24 cellular contexts compared by ENCODE assay signal in genomic region chr6:19715166-19715558, GRCh38.
DNase-seq lines count a peak whose midpoint lies in the region; ATAC-seq, FAIRE-seq and TF ChIP-seq lines count a peak whose summit lies in the region.
"Had no signal": no experiment of that assay in that cellular context is flagged by ENCODE, and none has a peak within 500 bp of the region (broad histone marks: within the 10 kb centered on the region; RNA-seq: fewer than 3 reads in every experiment).

No MANE protein-coding gene starts in this region.

- H3K9ac ChIP-seq in astrocyte (ENCODE audit: low read length), result no peak overlapping the region

- TF ChIP-seq CTCF in astrocyte (IDR thresholded peaks at IDR 0.05; ENCODE audit: insufficient read depth, low read depth, low read length) (no peak), vagina (IDR thresholded peaks at IDR 0.05) (no peak)

- H3K36me3 ChIP-seq in astrocyte (ENCODE audit: insufficient read depth, low read length) (no peaks in the 10 kb centered on the region), vagina (no peaks in the 10 kb centered on the region)
- H3K36me3 ChIP-seq: ascending aorta, heart left ventricle, lower lobe of right lung, MG63, ovary, sigmoid colon had no signal

- intact Hi-C loops in vagina (cut with DNase I), result no loop called here

- no peak for TF ChIP-seq POLR2A in vagina (IDR thresholded peaks at IDR 0.05)

- H2AFZ ChIP-seq in astrocyte (ENCODE audit: low read depth, low read length), result no peak overlapping the region
- H2AFZ ChIP-seq: PC-9 had no signal

- FAIRE-seq in astrocyte (lab: Jason Lieb, UNC), result no peak

- H4K20me1 ChIP-seq in astrocyte (ENCODE audit: insufficient read depth, low read length), result no peaks in the 10 kb centered on the region

- H3K4me1 ChIP-seq in astrocyte (ENCODE audit: insufficient read depth, low read length) (peaks cover 24% of the 10 kb centered on the region), vagina (peaks cover 9% of the 10 kb centered on the region)
- H3K4me1 ChIP-seq: heart left ventricle, lower lobe of right lung had no signal

- H3K79me2 ChIP-seq in astrocyte (ENCODE audit: insufficient read depth, low read length), result no peaks in the 10 kb centered on the region

- H3K4me2 ChIP-seq in astrocyte (ENCODE audit: low read length), result peak overlapping the region; percentile 7
- H3K4me2 ChIP-seq: PC-9 had no signal

- H3K27me3 Mint-ChIP-seq in astrocyte (ENCODE audit: low read depth, unreplicated experiment), result no peaks in the 10 kb centered on the region
- H3K27me3 Mint-ChIP-seq: activated naive CD4-positive, alpha-beta T cell treated with anti-CD3 and anti-CD28 coated beads, Interleukin-2, amount 10 ng/mL, durations not matched to agents 7 days and 5 days; activated T-cell treated with anti-CD3 and anti-CD28 coated beads, Interleukin-2, amount 50 U/mL, for 24 hours; CD4-positive, alpha-beta memory T cell; stimulated activated naive B cell treated with anti-CD40 and anti-IgM and Interleukin-4, amounts not matched to agents 10 μg/mL and 1 μg/mL and 100 μg/mL, for 72 hours had no signal

- H3K4me1 Mint-ChIP-seq in astrocyte (ENCODE audit: low read depth, unreplicated experiment), result peaks cover 31% of the 10 kb centered on the region
- H3K4me1 Mint-ChIP-seq: activated naive CD4-positive, alpha-beta T cell treated with anti-CD3 and anti-CD28 coated beads, Interleukin-2, amount 10 ng/mL, durations not matched to agents 7 days and 5 days; CD4-positive, alpha-beta memory T cell; stimulated activated naive B cell treated with anti-CD40 and anti-IgM and Interleukin-4, amounts not matched to agents 10 μg/mL and 1 μg/mL and 100 μg/mL, for 72 hours had no signal

- in situ Hi-C loops in KBM-7 (cut with MboI; ENCODE audit: low pct_unique_long_range_greater_than_20kb, low sequenced_read_pairs), result no loop called here

- ATAC-seq in GM21723 (IDR thresholded peaks at IDR 0.05; ENCODE audit: unreplicated experiment), result no peak
- ATAC-seq: activated CD8-positive, alpha-beta T cell treated with anti-CD3 and anti-CD28 coated beads, Interleukin-2, amount 10 ng/mL, durations not matched to agents 7 days and 5 days; heart left ventricle; lower lobe of right lung; stimulated activated naive B cell treated with anti-CD40 and anti-IgM and Interleukin-4, amounts not matched to agents 10 μg/mL and 1 μg/mL and 100 μg/mL, for 72 hours had no signal

- H3K36me3 Mint-ChIP-seq in astrocyte (ENCODE audit: low read depth, unreplicated experiment), result no peaks in the 10 kb centered on the region
- H3K36me3 Mint-ChIP-seq: activated naive CD4-positive, alpha-beta T cell treated with anti-CD3 and anti-CD28 coated beads, Interleukin-2, amount 10 ng/mL, durations not matched to agents 7 days and 5 days; CD4-positive, alpha-beta memory T cell; stimulated activated naive B cell treated with anti-CD40 and anti-IgM and Interleukin-4, amounts not matched to agents 10 μg/mL and 1 μg/mL and 100 μg/mL, for 72 hours had no signal

- H3K27ac ChIP-seq in astrocyte (ENCODE audit: low read depth, low read length) (no peak overlapping the region), vagina (no peak overlapping the region)
- H3K27ac ChIP-seq: ascending aorta, lower lobe of right lung, ovary, PC-9, sigmoid colon had no signal

- H3K9me3 ChIP-seq in astrocyte (ENCODE audit: insufficient read depth, low read depth, low read length), result no peaks in the 10 kb centered on the region
- no peaks in the 10 kb centered on the region for H3K9me3 ChIP-seq in vagina
- H3K9me3 ChIP-seq: ascending aorta, heart left ventricle, lower lobe of right lung, MG63, ovary, sigmoid colon had no signal

- H3K4me3 Mint-ChIP-seq in astrocyte (ENCODE audit: unreplicated experiment), result no peak overlapping the region
- H3K4me3 Mint-ChIP-seq: activated CD8-positive, alpha-beta T cell treated with anti-CD3 and anti-CD28 coated beads, Interleukin-2, amount 10 ng/mL, durations not matched to agents 7 days and 5 days; activated naive CD4-positive, alpha-beta T cell treated with anti-CD3 and anti-CD28 coated beads, Interleukin-2, amount 10 ng/mL, durations not matched to agents 7 days and 5 days; activated T-cell treated with anti-CD3 and anti-CD28 coated beads, Interleukin-2, amount 50 U/mL, for 24 hours; CD4-positive, alpha-beta memory T cell; stimulated activated naive B cell treated with anti-CD40 and anti-IgM and Interleukin-4, amounts not matched to agents 10 μg/mL and 1 μg/mL and 100 μg/mL, for 72 hours; T-helper 1 cell treated with Interleukin-12 subunit alpha and Interleukin-12 subunit beta and Interleukin-4 antibody, amounts not matched to agents 30 μg/mL and 1 μg/mL, for 36 hours had no signal

- H3K27ac Mint-ChIP-seq in astrocyte (ENCODE audit: unreplicated experiment), result peak overlapping the region; percentile 34
- H3K27ac Mint-ChIP-seq: activated CD8-positive, alpha-beta T cell treated with anti-CD3 and anti-CD28 coated beads, Interleukin-2, amount 10 ng/mL, durations not matched to agents 7 days and 5 days; activated naive CD4-positive, alpha-beta T cell treated with anti-CD3 and anti-CD28 coated beads, Interleukin-2, amount 10 ng/mL, durations not matched to agents 7 days and 5 days; activated T-cell treated with anti-CD3 and anti-CD28 coated beads, Interleukin-2, amount 50 U/mL, for 24 hours; CD4-positive, alpha-beta memory T cell; stimulated activated naive B cell treated with anti-CD40 and anti-IgM and Interleukin-4, amounts not matched to agents 10 μg/mL and 1 μg/mL and 100 μg/mL, for 72 hours; T-helper 1 cell treated with Interleukin-12 subunit alpha and Interleukin-12 subunit beta and Interleukin-4 antibody, amounts not matched to agents 30 μg/mL and 1 μg/mL, for 36 hours had no signal

- H3K9me3 Mint-ChIP-seq in astrocyte (ENCODE audit: unreplicated experiment), result peaks cover 7% of the 10 kb centered on the region
- H3K9me3 Mint-ChIP-seq: activated naive CD4-positive, alpha-beta T cell treated with anti-CD3 and anti-CD28 coated beads, Interleukin-2, amount 10 ng/mL, durations not matched to agents 7 days and 5 days; activated T-cell treated with anti-CD3 and anti-CD28 coated beads, Interleukin-2, amount 50 U/mL, for 24 hours; T-helper 1 cell treated with Interleukin-12 subunit alpha and Interleukin-12 subunit beta and Interleukin-4 antibody, amounts not matched to agents 30 μg/mL and 1 μg/mL, for 36 hours had no signal

- DNase-seq in ELF-1 (ENCODE audit: low read depth, low spot score) (peak; percentile 5), M059J (ENCODE audit: low read depth) (peak; percentile 73), astrocyte (ENCODE audit: low read depth) (peak; percentile 64), left kidney (ENCODE audit: low read depth, low spot score) (peak; percentile 52), vagina (ENCODE audit: extremely low spot score in 2 of 2) (no peak), KBM-7 (no peak)
- no peak for DNase-seq in stimulated activated CD4-positive, alpha-beta T cell treated with anti-CD3 and anti-CD28 coated beads, Interleukin-1b, Interleukin-23, amount 100 ng/mL, for 48 hours
- DNase-seq: activated CD8-positive, alpha-beta T cell treated with anti-CD3 and anti-CD28 coated beads, Interleukin-2, amount 10 ng/mL, durations not matched to agents 7 days and 5 days; activated naive CD4-positive, alpha-beta T cell treated with anti-CD3 and anti-CD28 coated beads, Interleukin-2, amount 10 ng/mL, durations not matched to agents 7 days and 5 days; activated T-cell treated with anti-CD3 and anti-CD28 coated beads, Interleukin-2, amount 50 U/mL, for 24 hours; CD4-positive, alpha-beta memory T cell; effector memory CD4-positive, alpha-beta T cell; heart left ventricle; lower lobe of right lung; MG63; NCI-H2029; NCI-H526; ovary; PC-9; sigmoid colon; stimulated activated naive B cell treated with anti-CD40 and anti-IgM and Interleukin-4, amounts not matched to agents 10 μg/mL and 1 μg/mL and 100 μg/mL, for 72 hours had no signal

- H3K27me3 ChIP-seq in astrocyte (ENCODE audit: insufficient read depth, low read length) (no peaks in the 10 kb centered on the region), vagina (no peaks in the 10 kb centered on the region)
- H3K27me3 ChIP-seq: ascending aorta, MG63, ovary, sigmoid colon had no signal

- no peak overlapping the region for H3K4me3 ChIP-seq in astrocyte (ENCODE audit: insufficient read depth, low read depth, low read length)
- H3K4me3 ChIP-seq in vagina, result no peak overlapping the region
- H3K4me3 ChIP-seq: ascending aorta, heart left ventricle, lower lobe of right lung, MG63, ovary, PC-9, sigmoid colon had no signal

Comparison
In these comparisons a context has a peak if more than half of its experiments do, and no peak if none do; other contexts are left out.
1. DNase-seq: peak in ELF-1 (single experiment), M059J (single experiment), astrocyte (single experiment) and left kidney (single experiment); none in vagina (0 of 2), stimulated activated CD4-positive, alpha-beta T cell treated with anti-CD3 and anti-CD28 coated beads, Interleukin-1b, Interleukin-23, amount 100 ng/mL, for 48 hours (single experiment) and KBM-7 (single experiment).